ENCODE assay signal across 1 cellular context in the genomic region with DNA sequence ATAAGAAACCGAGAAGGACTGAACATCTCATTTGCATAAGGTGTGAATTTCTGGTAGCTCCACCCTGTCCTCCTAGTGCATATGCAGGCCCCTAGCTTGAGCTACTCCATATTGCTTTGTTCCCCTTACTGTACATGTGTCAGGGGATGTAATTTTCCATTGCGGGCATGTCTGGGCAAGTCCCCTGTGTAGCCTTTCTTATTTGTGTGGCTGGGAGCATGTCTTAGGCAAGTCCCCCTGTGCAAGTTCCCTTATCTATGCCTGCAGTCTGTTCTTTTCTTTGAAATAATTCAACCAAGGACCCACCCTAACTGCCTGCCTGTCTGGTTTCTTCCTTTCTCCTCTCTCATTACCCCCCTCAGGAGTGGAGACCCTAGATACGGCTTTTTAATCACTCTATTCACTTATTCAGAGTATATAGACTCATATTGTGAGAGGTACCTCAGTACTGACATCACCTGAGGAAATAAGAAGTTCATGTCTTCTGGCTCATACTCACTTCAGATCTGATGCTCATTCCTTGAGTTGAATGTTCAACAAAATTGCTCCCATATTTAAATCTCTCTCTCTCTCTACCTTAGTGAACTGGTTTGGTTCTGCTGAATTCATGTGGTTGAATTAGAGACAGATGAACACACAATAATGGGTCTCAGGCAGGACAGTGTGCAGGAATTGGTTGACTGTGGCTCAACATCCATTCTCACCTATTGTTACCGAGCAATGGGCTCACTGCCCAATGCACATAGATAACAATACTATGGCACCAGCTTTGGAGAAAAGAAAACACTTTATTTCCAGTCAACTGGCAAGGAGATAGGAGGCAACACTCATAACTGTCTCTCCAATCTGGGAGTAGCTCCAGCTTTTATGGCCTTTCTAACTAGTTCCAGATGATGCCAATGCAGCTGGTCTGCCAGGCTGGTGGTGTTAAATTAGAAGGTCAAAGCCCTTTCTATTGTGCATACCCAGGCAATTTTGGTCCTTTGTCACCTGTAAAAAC.
TF ChIP-seq lines count a peak whose summit lies in the region.

No MANE protein-coding gene starts in this region.

TF ChIP-seq in H1, 55 proteins besides CTCF, POLR2A, EP300 and RAD21:
- TF ChIP-seq SP2 (IDR thresholded peaks at IDR 0.05; ENCODE audit: low read length) (no peak), EGR1 (IDR thresholded peaks at IDR 0.05; ENCODE audit: borderline replicate concordance, low read depth, low read length) (no peak), BRCA1 (IDR thresholded peaks at IDR 0.05; ENCODE audit: low read depth, low read length) (no peak), SIRT6 (IDR thresholded peaks at IDR 0.05; ENCODE audit: low read length) (no peak)
